Comparison of ENCODE assay signal across 8 cellular contexts in genomic region chr15:94582368-94582767, GRCh38.
DNase-seq lines count a peak whose midpoint lies in the region; ATAC-seq, FAIRE-seq and TF ChIP-seq lines count a peak whose summit lies in the region.

No MANE protein-coding gene starts in this region.

- no peaks in the 10 kb centered on the region for H3K27me3 ChIP-seq in esophagus squamous epithelium

- CTCF ChIA-PET in OCI-LY7 (lab: Charles Lee; ENCODE audit: unreplicated experiment) = interaction anchor here (0.9 kb wide), 1 partner anchor 12 kb away, joined by 4 read pairs; no protein-coding TSS in a partner anchor

- H4K20me1 ChIP-seq in OCI-LY7 (ENCODE audit: insufficient read depth, low read length) = no peaks in the 10 kb centered on the region

- no peak overlapping the region for H3K27ac ChIP-seq in C4-2B
- no peak overlapping the region for H3K27ac ChIP-seq in OCI-LY7 (ENCODE audit: low read depth, low read length, poor library complexity, severe bottlenecking)
- no peak overlapping the region for H3K27ac ChIP-seq in esophagus squamous epithelium

- no peaks in the 10 kb centered on the region for H3K9me3 ChIP-seq in OCI-LY7 (ENCODE audit: low read length)
- H3K9me3 ChIP-seq in esophagus squamous epithelium = no peaks in the 10 kb centered on the region

- peak; percentile 46 for ATAC-seq in HG02870 (IDR thresholded peaks at IDR 0.05; ENCODE audit: unreplicated experiment)

- TF ChIP-seq CTCF in C4-2B (conservative IDR thresholded peaks at IDR 0.05) (peak; percentile 65), OCI-LY7 (conservative IDR thresholded peaks at IDR 0.05; ENCODE audit: low read length) (peak; percentile 72), foreskin fibroblast (IDR thresholded peaks at IDR 0.05; ENCODE audit: low read depth, low read length) (no peak), esophagus squamous epithelium (IDR thresholded peaks at IDR 0.05) (peak in 3 of 6 experiments; percentile 7 to 30 (median 24))

- H3K79me2 ChIP-seq in OCI-LY7 (ENCODE audit: insufficient read depth, low read depth, low read length) = no peaks in the 10 kb centered on the region

- no peak overlapping the region for H2AFZ ChIP-seq in OCI-LY7 (ENCODE audit: low read length)

- H3K4me1 ChIP-seq in OCI-LY7 (ENCODE audit: insufficient read depth, low read length, poor library complexity, severe bottlenecking) = no peaks in the 10 kb centered on the region
- H3K4me1 ChIP-seq in esophagus squamous epithelium = no peaks in the 10 kb centered on the region

- H3K4me2 ChIP-seq in OCI-LY7 (ENCODE audit: low read length) = no peak overlapping the region

- H3K36me3 ChIP-seq in OCI-LY7 (ENCODE audit: insufficient read depth, low read length) = no peaks in the 10 kb centered on the region
- no peaks in the 10 kb centered on the region for H3K36me3 ChIP-seq in esophagus squamous epithelium

- no TSS peak for BruUV-seq in OCI-LY7 (replicated peaks; lab: Mats Ljungman, UMichigan)

- H3K4me3 ChIP-seq in OCI-LY7 (ENCODE audit: low read depth, low read length, poor library complexity, severe bottlenecking) (no peak overlapping the region), foreskin fibroblast (ENCODE audit: low read depth in 1 of 2, low read length in 2 of 2) (no peak overlapping the region), esophagus squamous epithelium (no peak overlapping the region)

- intact Hi-C loops in OCI-LY7 (cut with micrococcal nuclease; ENCODE audit: unreplicated experiment) = loop anchor here (5.0 kb wide), 1 partner anchor 710 kb away; no protein-coding TSS in a partner anchor
- intact Hi-C loops in esophagus squamous epithelium (cut with DNase I) = loop anchor here (10.0 kb wide), 1 partner anchor 62 kb away; no protein-coding TSS in a partner anchor

- POLR2A ChIA-PET in OCI-LY7 (lab: Charles Lee) = interaction anchor here (0.7 kb wide), 1 partner anchor 452 kb away, joined by 3 read pairs; no protein-coding TSS in a partner anchor

- TF ChIP-seq POLR2A in esophagus squamous epithelium (IDR thresholded peaks at IDR 0.05) = no peak

- H3K9me2 ChIP-seq in OCI-LY7 (ENCODE audit: insufficient read depth, low read length) = no peaks in the 10 kb centered on the region

- FAIRE-seq in GM18507 (lab: Jason Lieb, UNC) = peak; percentile 60

- peak; percentile 9 for DNase-seq in GM18507 (ENCODE audit: extremely low spot score, insufficient read length, low read depth)
- DNase-seq in OCI-LY7 (ENCODE audit: low spot score) = peak; percentile 41
- peak; percentile 26 for DNase-seq in globus pallidus (ENCODE audit: low spot score)
- peak; percentile 2 to 18 for DNase-seq in stimulated activated CD4-positive, alpha-beta T cell treated with anti-CD3 and anti-CD28 coated beads, Interleukin-4, amount 100 ng/mL, for 48 hours (ENCODE audit: low read depth in 2 of 2)
- DNase-seq in foreskin fibroblast = no peak
- DNase-seq in esophagus squamous epithelium (lab: John Stamatoyannopoulos, UW) = no peak

- WGBS in esophagus squamous epithelium, 2 donors = 29 to 46% methylated on average over 3 of the region's 3 CpGs

Comparison
In these comparisons a context has a peak if more than half of its experiments do, and no peak if none do; other contexts are left out.
1. DNase-seq: peak in GM18507 (single experiment), OCI-LY7 (single experiment), globus pallidus (single experiment) and stimulated activated CD4-positive, alpha-beta T cell treated with anti-CD3 and anti-CD28 coated beads, Interleukin-4, amount 100 ng/mL, for 48 hours (2 of 2); none in foreskin fibroblast (0 of 2) and esophagus squamous epithelium (single experiment).